4 cellular contexts compared by ENCODE assay signal in the genomic region with DNA sequence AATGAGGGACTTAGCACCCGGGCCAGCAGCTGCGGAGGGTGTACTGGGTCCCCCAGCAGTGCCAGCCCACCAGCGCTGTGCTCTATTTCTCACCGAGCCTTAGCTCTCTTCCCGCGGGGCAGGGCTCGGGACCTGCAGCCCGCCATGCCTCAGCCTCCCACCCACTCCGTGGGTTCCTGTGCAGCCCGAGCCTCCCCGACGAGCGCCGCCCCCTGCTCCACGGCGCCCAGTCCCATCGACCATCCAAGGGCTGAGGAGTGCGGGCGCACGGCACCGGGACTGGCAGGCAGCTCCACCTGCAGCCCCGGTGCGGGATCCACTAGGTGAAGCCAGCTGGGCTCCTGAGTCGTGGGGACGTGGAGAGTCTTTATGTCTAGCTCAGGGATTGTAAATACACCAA. TPM values are rescaled to one million over a fixed set of nuclear protein-coding genes. Genes with fewer than 3 reads are reported as not detected.
"Had no signal": no experiment of that assay in that cellular context is flagged by ENCODE, and none has a peak within 500 bp of the region (broad histone marks: within the 10 kb centered on the region; RNA-seq: fewer than 3 reads in every experiment).

No MANE protein-coding gene starts in this region.

RNA-seq across cellular contexts. Expression of gene DLL4, which starts 32.6 kb away (rescaled TPM):
- total RNA-seq: activated naive CD8-positive, alpha-beta T cell treated with anti-CD3 and anti-CD28 coated beads for 36 hours; activated T-helper 17 cell treated with anti-CD3 and anti-CD28 coated beads, Interleukin-2, amount 50 U/mL, for 72 hours; bronchial epithelial cell had no signal
- polyA plus RNA-seq: cardiac muscle cell had no signal
